Comparison of ENCODE assay signal across 14 cellular contexts in genomic region chr19:55536951-55537740, GRCh38. TPM values are rescaled to one million over a fixed set of nuclear protein-coding genes. Genes with fewer than 3 reads are reported as not detected.
DNase-seq lines count a peak whose midpoint lies in the region; ATAC-seq and TF ChIP-seq lines count a peak whose summit lies in the region.
"Had no signal": no experiment of that assay in that cellular context is flagged by ENCODE, and none has a peak within 500 bp of the region (broad histone marks: within the 10 kb centered on the region; RNA-seq: fewer than 3 reads in every experiment).

Gene SBK2, minus strand, starts transcription at chr19:55537133. Its CDS starts 839 bp downstream, at chr19:55536294.

- H3K27me3 ChIP-seq in SK-N-SH (ENCODE audit: insufficient read depth) (no peaks in the 10 kb centered on the region), right cardiac atrium (ENCODE audit: control insufficient read depth, insufficient read depth) (no peaks in the 10 kb centered on the region), Peyer's patch (no peaks in the 10 kb centered on the region)
- H3K27me3 ChIP-seq: body of pancreas had no signal

- peak; percentile 30 for ATAC-seq in activated CD8-positive, alpha-beta T cell treated with anti-CD3 and anti-CD28 coated beads for 36 hours
- ATAC-seq in activated CD8-positive, alpha-beta T cell treated with anti-CD3 and anti-CD28 coated beads, Interleukin-2, amount 10 ng/mL, durations not matched to agents 7 days and 5 days = no peak
- peak; percentile 71 to 72 for ATAC-seq in right cardiac atrium
- ATAC-seq in HG02852 (IDR thresholded peaks at IDR 0.05; ENCODE audit: unreplicated experiment) = no peak

- TF ChIP-seq EP300 in SK-N-SH (IDR thresholded peaks at IDR 0.05; ENCODE audit: borderline replicate concordance in 1 of 2, low read depth in 1 of 2, low read length in 1 of 2) = no peak

- TF ChIP-seq RAD21 in SK-N-SH (IDR thresholded peaks at IDR 0.05; ENCODE audit: low read length) = peak; percentile 74

- H3K4me2 ChIP-seq in SK-N-SH = no peak within 1 kb of the TSS
- H3K4me2 ChIP-seq: KMS-11, smooth muscle cell had no signal

- H3K4me3 Mint-ChIP-seq in activated CD8-positive, alpha-beta T cell treated with anti-CD3 and anti-CD28 coated beads for 36 hours = no peak within 1 kb of the TSS
- no peak within 1 kb of the TSS for H3K4me3 Mint-ChIP-seq in activated CD8-positive, alpha-beta T cell treated with anti-CD3 and anti-CD28 coated beads, Interleukin-2, amount 10 ng/mL, durations not matched to agents 7 days and 5 days
- H3K4me3 Mint-ChIP-seq in type B pancreatic cell = no peak within 1 kb of the TSS

- no peak within 1 kb of the TSS for H2AFZ ChIP-seq in SK-N-SH (ENCODE audit: low read depth)

- peaks cover 4% of the 10 kb centered on the region for H3F3A ChIP-seq in SK-N-SH (replicated peaks; ENCODE audit: insufficient read depth)

- H3K4me1 Mint-ChIP-seq in activated CD8-positive, alpha-beta T cell treated with anti-CD3 and anti-CD28 coated beads for 36 hours (ENCODE audit: low read depth) = no peaks in the 10 kb centered on the region
- no peaks in the 10 kb centered on the region for H3K4me1 Mint-ChIP-seq in activated CD8-positive, alpha-beta T cell treated with anti-CD3 and anti-CD28 coated beads, Interleukin-2, amount 10 ng/mL, durations not matched to agents 7 days and 5 days (ENCODE audit: low read depth)
- H3K4me1 Mint-ChIP-seq in type B pancreatic cell (ENCODE audit: unreplicated experiment) = peaks cover 4% of the 10 kb centered on the region

- no peak within 1 kb of the TSS for H3K9ac ChIP-seq in SK-N-SH
- H3K9ac ChIP-seq: KMS-11 had no signal

- peaks cover 0 to 3% of the 10 kb centered on the region in 2 experiments; a peak in 2 of 4 replicates for H3K4me1 ChIP-seq in SK-N-SH (ENCODE audit: control insufficient read depth in 1 of 2, insufficient read depth in 2 of 2, low read depth in 1 of 2, low read length in 1 of 2)
- H3K4me1 ChIP-seq in right cardiac atrium (ENCODE audit: control insufficient read depth, insufficient read depth, low read length) = no peaks in the 10 kb centered on the region
- H3K4me1 ChIP-seq in Peyer's patch = no peaks in the 10 kb centered on the region
- H3K4me1 ChIP-seq: body of pancreas had no signal

- no peaks in the 10 kb centered on the region for H3K9me3 Mint-ChIP-seq in activated CD8-positive, alpha-beta T cell treated with anti-CD3 and anti-CD28 coated beads for 36 hours
- H3K9me3 Mint-ChIP-seq in activated CD8-positive, alpha-beta T cell treated with anti-CD3 and anti-CD28 coated beads, Interleukin-2, amount 10 ng/mL, durations not matched to agents 7 days and 5 days (ENCODE audit: insufficient read depth) = no peaks in the 10 kb centered on the region
- peaks cover 5% of the 10 kb centered on the region for H3K9me3 Mint-ChIP-seq in type B pancreatic cell

- H3K4me3 ChIP-seq in SK-N-SH (ENCODE audit: low read depth in 2 of 2, low read length in 1 of 2) (peak within 1 kb of the TSS in 1 of 2 experiments; percentile 19; a peak in 1 of 4 replicates), right cardiac atrium (ENCODE audit: low read length) (peak within 1 kb of the TSS; percentile 63), Peyer's patch (no peak within 1 kb of the TSS)
- H3K4me3 ChIP-seq: body of pancreas, smooth muscle cell had no signal

- no peaks in the 10 kb centered on the region for H3K36me3 Mint-ChIP-seq in activated CD8-positive, alpha-beta T cell treated with anti-CD3 and anti-CD28 coated beads for 36 hours (ENCODE audit: low read depth)
- no peaks in the 10 kb centered on the region for H3K36me3 Mint-ChIP-seq in activated CD8-positive, alpha-beta T cell treated with anti-CD3 and anti-CD28 coated beads, Interleukin-2, amount 10 ng/mL, durations not matched to agents 7 days and 5 days (ENCODE audit: low read depth)
- H3K36me3 Mint-ChIP-seq in type B pancreatic cell = no peaks in the 10 kb centered on the region

- H3K36me3 ChIP-seq in SK-N-SH (replicated peaks in 1 of 2; ENCODE audit: control insufficient read depth in 1 of 2, insufficient read depth in 2 of 2, low read length in 1 of 2) (no peaks in the 10 kb centered on the region), Peyer's patch (no peaks in the 10 kb centered on the region)

- no peaks in the 10 kb centered on the region for H3K9me3 ChIP-seq in SK-N-SH
- H3K9me3 ChIP-seq in right cardiac atrium (ENCODE audit: control insufficient read depth, low read length) = no peaks in the 10 kb centered on the region
- no peaks in the 10 kb centered on the region for H3K9me3 ChIP-seq in Peyer's patch
- H3K9me3 ChIP-seq: body of pancreas had no signal

- CTCF ChIA-PET in activated CD8-positive, alpha-beta T cell treated with anti-CD3 and anti-CD28 coated beads for 36 hours (lab: Charles Lee) = no interaction called here
- CTCF ChIA-PET in activated CD8-positive, alpha-beta T cell treated with anti-CD3 and anti-CD28 coated beads, Interleukin-2, amount 10 ng/mL, durations not matched to agents 7 days and 5 days (lab: Charles Lee) = no interaction called here
- CTCF ChIA-PET in SK-N-SH (lab: Yijun Ruan, JAX) = interaction anchor here (0.6 kb wide), 1 partner anchor 11 kb away, joined by 7 read pairs; no protein-coding TSS in a partner anchor

- H3K27ac ChIP-seq in SK-N-SH (ENCODE audit: low read depth in 2 of 2, low read length in 1 of 2) (no peak within 1 kb of the TSS; a peak in 1 of 4 replicates), right cardiac atrium (ENCODE audit: low read length) (peak within 1 kb of the TSS; percentile 44), Peyer's patch (no peak within 1 kb of the TSS)
- H3K27ac ChIP-seq: body of pancreas, KMS-11 had no signal

- H3K27me3 Mint-ChIP-seq in activated CD8-positive, alpha-beta T cell treated with anti-CD3 and anti-CD28 coated beads for 36 hours = no peaks in the 10 kb centered on the region
- H3K27me3 Mint-ChIP-seq in activated CD8-positive, alpha-beta T cell treated with anti-CD3 and anti-CD28 coated beads, Interleukin-2, amount 10 ng/mL, durations not matched to agents 7 days and 5 days (ENCODE audit: low read depth) = no peaks in the 10 kb centered on the region
- H3K27me3 Mint-ChIP-seq in type B pancreatic cell = peaks cover 6% of the 10 kb centered on the region

- intact Hi-C loops in activated CD8-positive, alpha-beta T cell treated with anti-CD3 and anti-CD28 coated beads for 36 hours (cut with micrococcal nuclease) = no loop called here
- intact Hi-C loops in right cardiac atrium (cut with DNase I) = no loop called here

- no peak for DNase-seq in activated CD8-positive, alpha-beta T cell treated with anti-CD3 and anti-CD28 coated beads for 36 hours
- DNase-seq in activated CD8-positive, alpha-beta T cell treated with anti-CD3 and anti-CD28 coated beads, Interleukin-2, amount 10 ng/mL, durations not matched to agents 7 days and 5 days = no peak
- DNase-seq in SK-N-SH (peak; percentile 95), right cardiac atrium (peak; percentile 70 to 91 (median 86)), type B pancreatic cell (ENCODE audit: extremely low spot score, unreplicated experiment) (no peak), Peyer's patch (no peak), hepatic stellate cell (ENCODE audit: low spot score) (no peak)
- DNase-seq: AML-193, body of pancreas, NCI-H510A treated with DMSO at 0.1 percent for 48 hours had no signal

- no peak within 1 kb of the TSS for H3K27ac Mint-ChIP-seq in activated CD8-positive, alpha-beta T cell treated with anti-CD3 and anti-CD28 coated beads for 36 hours
- no peak within 1 kb of the TSS for H3K27ac Mint-ChIP-seq in activated CD8-positive, alpha-beta T cell treated with anti-CD3 and anti-CD28 coated beads, Interleukin-2, amount 10 ng/mL, durations not matched to agents 7 days and 5 days
- no peak within 1 kb of the TSS for H3K27ac Mint-ChIP-seq in type B pancreatic cell

- no peaks in the 10 kb centered on the region for H4K20me1 ChIP-seq in SK-N-SH (ENCODE audit: insufficient read depth)

- POLR2A ChIA-PET in activated CD8-positive, alpha-beta T cell treated with anti-CD3 and anti-CD28 coated beads for 36 hours (lab: Charles Lee) = no interaction called here
- POLR2A ChIA-PET in activated CD8-positive, alpha-beta T cell treated with anti-CD3 and anti-CD28 coated beads, Interleukin-2, amount 10 ng/mL, durations not matched to agents 7 days and 5 days (lab: Charles Lee) = no interaction called here
- POLR2A ChIA-PET in SK-N-SH (lab: Yijun Ruan, JAX) = no interaction called here

- no peak for TF ChIP-seq CTCF in activated CD8-positive, alpha-beta T cell treated with anti-CD3 and anti-CD28 coated beads for 36 hours (IDR thresholded peaks at IDR 0.05)
- TF ChIP-seq CTCF in SK-N-SH (IDR thresholded peaks at IDR 0.05) (peak; percentile 30), type B pancreatic cell (conservative IDR thresholded peaks at IDR 0.05) (peak; percentile 50), Peyer's patch (IDR thresholded peaks at IDR 0.05) (no peak)

- H3K79me2 ChIP-seq in SK-N-SH (ENCODE audit: insufficient read depth) = no peaks in the 10 kb centered on the region

- TF ChIP-seq POLR2A in Peyer's patch (IDR thresholded peaks at IDR 0.05) = no peak

- 28% methylated on average over 7 of the region's 14 CpGs for WGBS in SK-N-SH (ENCODE audit: low lambda C conversion rate)
- 23% methylated on average over 14 of the region's 14 CpGs for WGBS in right cardiac atrium

- H3K9me2 ChIP-seq in SK-N-SH = no peaks in the 10 kb centered on the region

TF ChIP-seq in SK-N-SH, 30 proteins besides CTCF, POLR2A, EP300 and RAD21:
- TF ChIP-seq RFX5 (IDR thresholded peaks at IDR 0.05; ENCODE audit: low read length) (peak; percentile 94), TAF1 (IDR thresholded peaks at IDR 0.05; ENCODE audit: borderline replicate concordance, low read depth, low read length) (no peak), TCF12 (IDR thresholded peaks at IDR 0.05) (no peak), SMC3 (IDR thresholded peaks at IDR 0.05; ENCODE audit: low read depth, low read length) (peak; percentile 33; the same call in 1 of the 2 replicates)

RNA-seq across cellular contexts. Expression of gene SBK2, which starts in this region (rescaled TPM):
- total RNA-seq in activated CD8-positive, alpha-beta T cell treated with anti-CD3 and anti-CD28 coated beads for 36 hours = not detected
- total RNA-seq in activated CD8-positive, alpha-beta T cell treated with anti-CD3 and anti-CD28 coated beads, Interleukin-2, amount 10 ng/mL, durations not matched to agents 7 days and 5 days = not detected
- polyA plus RNA-seq in SK-N-SH (2012; rRNA removed) (0.20 and 0.28 TPM in 2 replicates), right cardiac atrium (228 TPM)
- 0.10 and 0.17 TPM in 2 replicates for polyA plus RNA-seq in SK-N-SH (2012; cell fraction: cytosol; rRNA removed)
- 2.1 and 3.0 TPM in 2 replicates for polyA plus RNA-seq in SK-N-SH (2012; cell fraction: nucleus; rRNA removed)
- total RNA-seq in right cardiac atrium (100 to 1,000 TPM; 205 to 239 (median 209) TPM), type B pancreatic cell (ENCODE audit: low replicate concordance) (0.75 TPM in 1 of 2 replicates, not detected in the other), Peyer's patch (not detected)
- total RNA-seq: body of pancreas, mononuclear cell, smooth muscle cell had no signal
- polyA plus RNA-seq: smooth muscle cell had no signal

Comparison
In these comparisons a context has a peak if more than half of its experiments do, and no peak if none do; other contexts are left out.
1. RNA of gene SBK2 (total RNA-seq): 205 to 239 TPM in right cardiac atrium; 0.75 TPM in type B pancreatic cell, not detected in activated CD8-positive, alpha-beta T cell treated with anti-CD3 and anti-CD28 coated beads for 36 hours, not detected in activated CD8-positive, alpha-beta T cell treated with anti-CD3 and anti-CD28 coated beads, Interleukin-2, amount 10 ng/mL, durations not matched to agents 7 days and 5 days and not detected in Peyer's patch; every median in the first group is over 100 times any median in the second.
2. RNA of gene SBK2 (polyA plus RNA-seq): 228 TPM in right cardiac atrium (single experiment); 0.10 to 3.0 TPM in SK-N-SH; every median in the first group is over 10 times any median in the second.
3. Peak in ATAC-seq in activated CD8-positive, alpha-beta T cell treated with anti-CD3 and anti-CD28 coated beads for 36 hours; RNA of the gene not detected or under 1 TPM.
4. ATAC-seq: peak in right cardiac atrium (2 of 2); none in activated CD8-positive, alpha-beta T cell treated with anti-CD3 and anti-CD28 coated beads, Interleukin-2, amount 10 ng/mL, durations not matched to agents 7 days and 5 days (single experiment) and HG02852 (single experiment).
5. DNase-seq: peak in SK-N-SH (single experiment) and right cardiac atrium (3 of 3); none in activated CD8-positive, alpha-beta T cell treated with anti-CD3 and anti-CD28 coated beads for 36 hours (single experiment), activated CD8-positive, alpha-beta T cell treated with anti-CD3 and anti-CD28 coated beads, Interleukin-2, amount 10 ng/mL, durations not matched to agents 7 days and 5 days (single experiment), type B pancreatic cell (single experiment), Peyer's patch (0 of 3) and hepatic stellate cell (single experiment).
6. CTCF ChIP-seq: peak in SK-N-SH (single experiment) and type B pancreatic cell (single experiment); none in activated CD8-positive, alpha-beta T cell treated with anti-CD3 and anti-CD28 coated beads for 36 hours (single experiment) and Peyer's patch (0 of 6).